8 cellular contexts compared by ENCODE assay signal in genomic region chr1:88685239-88685604, GRCh38. TPM values are rescaled to one million over a fixed set of nuclear protein-coding genes. Genes with fewer than 3 reads are reported as not detected.
A peak's percentile ranks its signal among the peaks of the same experiment; 100 is the strongest.
DNase-seq lines count a peak whose midpoint lies in the region; ATAC-seq, FAIRE-seq and TF ChIP-seq lines count a peak whose summit lies in the region.

No MANE protein-coding gene starts in this region.

- H3K4me3 ChIP-seq in breast epithelium (peak overlapping the region; percentile 96 to 99 (median 97)), mucosa of descending colon (peak overlapping the region; percentile 90)

- FAIRE-seq in GM12891 (lab: Jason Lieb, UNC) = peak; percentile 51

- no peak for DNase-seq in GM12891 (ENCODE audit: insufficient read length, low spot score)
- DNase-seq in breast epithelium (ENCODE audit: low spot score in 2 of 2) = no peak
- DNase-seq in mucosa of descending colon = no peak
- DNase-seq in EL = no peak
- DNase-seq in H4 (ENCODE audit: low spot score) = no peak
- DNase-seq in OCI-M2 (lab: John Stamatoyannopoulos, UW; ENCODE audit: unreplicated experiment) = no peak

- H3K4me1 ChIP-seq in breast epithelium (peaks cover 0 to 8% of the 10 kb centered on the region in 2 donors), mucosa of descending colon (ENCODE audit: low read depth) (peaks cover 12% of the 10 kb centered on the region)

- intact Hi-C loops in breast epithelium (cut with DNase I; ENCODE audit: low total_unique reads) (no loop called here), mucosa of descending colon (cut with DNase I, micrococcal nuclease) (no loop called here)

- no peak for ATAC-seq in mucosa of descending colon
- ATAC-seq in HG02852 (IDR thresholded peaks at IDR 0.05; ENCODE audit: unreplicated experiment) = no peak

- no peaks in the 10 kb centered on the region for H3K27me3 ChIP-seq in breast epithelium

- peak overlapping the region; percentile 93 for H3K27ac ChIP-seq in KOPT-K1 (ENCODE audit: low read depth, low read length, poor library complexity, severe bottlenecking)
- peak overlapping the region; percentile 95 for H3K27ac ChIP-seq in breast epithelium

- TF ChIP-seq CTCF in breast epithelium (IDR thresholded peaks at IDR 0.05) = no peak
- TF ChIP-seq CTCF in mucosa of descending colon (IDR thresholded peaks at IDR 0.05) = no peak

- H3K9me3 ChIP-seq in KOPT-K1 (ENCODE audit: insufficient read depth, low read length, poor library complexity, severe bottlenecking) (no peaks in the 10 kb centered on the region), breast epithelium (no peaks in the 10 kb centered on the region), mucosa of descending colon (no peaks in the 10 kb centered on the region)

- no peak for TF ChIP-seq POLR2A in GM12891 (IDR thresholded peaks at IDR 0.05; ENCODE audit: low read depth, low read length)
- no peak for TF ChIP-seq POLR2A in breast epithelium (IDR thresholded peaks at IDR 0.05)

- H3K36me3 ChIP-seq in KOPT-K1 (ENCODE audit: insufficient read depth, low read length) = peaks cover 17% of the 10 kb centered on the region
- no peaks in the 10 kb centered on the region for H3K36me3 ChIP-seq in breast epithelium
- peaks cover 4% of the 10 kb centered on the region for H3K36me3 ChIP-seq in mucosa of descending colon (ENCODE audit: low read depth)

TF ChIP-seq in GM12891, 5 proteins besides CTCF, POLR2A, EP300 and RAD21:
- TF ChIP-seq PAX5 (IDR thresholded peaks at IDR 0.05; ENCODE audit: insufficient read depth, low read length, severe bottlenecking) (no peak), POLR2AphosphoS5 (IDR thresholded peaks at IDR 0.05; ENCODE audit: low read depth, low read length) (no peak), POU2F2 (IDR thresholded peaks at IDR 0.05; ENCODE audit: low read depth, low read length) (no peak), SPI1 (IDR thresholded peaks at IDR 0.05; ENCODE audit: low read depth, low read length) (no peak), TAF1 (IDR thresholded peaks at IDR 0.05; ENCODE audit: low read depth, low read length) (no peak)
TF ChIP-seq in GM12891: peak in this region for 0.

RNA-seq across cellular contexts. Expression of gene PKN2, which starts 1.1 kb away (rescaled TPM):
- 7.4 TPM for polyA plus RNA-seq in GM12891 (2012; ENCODE audit: low read depth, missing spikeins)
- total RNA-seq in breast epithelium (10 to 100 TPM; 47.0 to 75.5 (median 60.3) TPM), mucosa of descending colon (10 to 100 TPM; 54.6 to 81.9 (median 58.0) TPM)
- total RNA-seq in H4 (2014; rRNA removed; shearing (Covaris generic)) = 7.7 and 14.8 TPM in 2 replicates
